ENCODE assay signal across 11 cellular contexts in genomic region chr1:32773764-32774463, GRCh38. TPM values are rescaled to one million over a fixed set of nuclear protein-coding genes. Genes with fewer than 3 reads are reported as not detected.
A peak's percentile ranks its signal among the peaks of the same experiment; 100 is the strongest.
DNase-seq lines count a peak whose midpoint lies in the region; ATAC-seq, FAIRE-seq and TF ChIP-seq lines count a peak whose summit lies in the region.
"Had no signal": no experiment of that assay in that cellular context is flagged by ENCODE, and none has a peak within 500 bp of the region (broad histone marks: within the 10 kb centered on the region; RNA-seq: fewer than 3 reads in every experiment).

No MANE protein-coding gene starts in this region.

- no peaks in the 10 kb centered on the region for H3K27me3 Mint-ChIP-seq in CD4-positive, alpha-beta memory T cell
- no peaks in the 10 kb centered on the region for H3K27me3 Mint-ChIP-seq in natural killer cell (ENCODE audit: low read depth in 2 of 2)

- CTCF ChIA-PET in CD4-positive, alpha-beta memory T cell (lab: Charles Lee; ENCODE audit: partially characterized antibody): interaction anchor here (0.5 to 8.2 kb wide), 23 partner anchors 7 to 311 kb away, joined by 3 to 184 read pairs (median 4); partner anchors contain the start of gene S100PBP

- peaks cover 20% of the 10 kb centered on the region for H3K36me3 ChIP-seq in CD4-positive, alpha-beta memory T cell (ENCODE audit: insufficient read depth, low read length)
- H3K36me3 ChIP-seq in HUES64 (ENCODE audit: insufficient read depth, low read length) (peaks cover 62% of the 10 kb centered on the region), adrenal gland (replicated peaks in 1 of 2) (peaks cover 0 to 56% of the 10 kb centered on the region in 2 donors), spleen (peaks cover 1 to 57% (median 49%) of the 10 kb centered on the region in 6 donors)

- no peak overlapping the region for H3K27ac ChIP-seq in CD4-positive, alpha-beta memory T cell (ENCODE audit: low read depth, low read length)
- H3K27ac ChIP-seq in HUES64 (ENCODE audit: low read depth, low read length): peak overlapping the region; percentile 20; the same call in 1 of the 2 replicates
- peak overlapping the region in 3 of 5 donors; percentile 42 to 84 (median 81) for H3K27ac ChIP-seq in adrenal gland
- peak overlapping the region in 2 of 8 donors; percentile 2 to 20 for H3K27ac ChIP-seq in spleen
- H3K27ac ChIP-seq: C4-2B had no signal

- no peaks in the 10 kb centered on the region for H3K9me3 Mint-ChIP-seq in CD4-positive, alpha-beta memory T cell
- no peaks in the 10 kb centered on the region for H3K9me3 Mint-ChIP-seq in natural killer cell

- intact Hi-C loops in CD4-positive, alpha-beta memory T cell (cut with micrococcal nuclease): loop anchor here (1.0 to 5.0 kb wide), 2 partner anchors 62 to 98 kb away; partner anchors contain the start of gene FNDC5
- intact Hi-C loops in adrenal gland (cut with DNase I): loop anchor here (5.0 kb wide), 1 partner anchor 57 kb away; no protein-coding TSS in a partner anchor
- intact Hi-C loops in natural killer cell (cut with micrococcal nuclease): loop anchor here (1.0 kb wide), 2 partner anchors 62 to 254 kb away; no protein-coding TSS in a partner anchor
- intact Hi-C loops in spleen (cut with DNase I; ENCODE audit: low total_unique reads): loop anchor here (5.0 kb wide), 1 partner anchor 62 kb away; no protein-coding TSS in a partner anchor

- H3K4me1 Mint-ChIP-seq in CD4-positive, alpha-beta memory T cell: peaks cover 5 to 16% (median 8%) of the 10 kb centered on the region in 4 donors
- peaks cover 16 to 19% of the 10 kb centered on the region in 2 donors for H3K4me1 Mint-ChIP-seq in natural killer cell

- H3K27me3 ChIP-seq in CD4-positive, alpha-beta memory T cell (ENCODE audit: insufficient read depth, low read length): no peaks in the 10 kb centered on the region
- H3K27me3 ChIP-seq in HUES64 (ENCODE audit: insufficient read depth, low read length): no peaks in the 10 kb centered on the region
- H3K27me3 ChIP-seq in adrenal gland: no peaks in the 10 kb centered on the region
- H3K27me3 ChIP-seq in spleen (replicated peaks in 1 of 7): no peaks in the 10 kb centered on the region

- no peak for FAIRE-seq in GM19239 (lab: Jason Lieb, UNC)

- H3K27ac Mint-ChIP-seq in CD4-positive, alpha-beta memory T cell: peak overlapping the region in 6 of 7 donors; percentile 18 to 86 (median 64)
- peak overlapping the region; percentile 74 to 75 for H3K27ac Mint-ChIP-seq in natural killer cell

- no peak for TF ChIP-seq CTCF in adrenal gland (IDR thresholded peaks at IDR 0.05)
- TF ChIP-seq CTCF in natural killer cell (IDR thresholded peaks at IDR 0.05): no peak
- TF ChIP-seq CTCF in spleen (IDR thresholded peaks at IDR 0.05 in 8 of 11, conservative IDR thresholded peaks at IDR 0.05 in 3 of 11): no peak

- 86% methylated on average over 7 of the region's 7 CpGs for WGBS in HUES64
- 77 to 91% (median 80%) methylated on average over 5 to 7 of the region's 7 CpGs for WGBS in adrenal gland, 4 donors
- WGBS in spleen, 5 donors: 84 to 96% (median 93%) methylated on average over 6 to 7 of the region's 7 CpGs

- peaks cover 9% of the 10 kb centered on the region for H3K4me1 ChIP-seq in CD4-positive, alpha-beta memory T cell (ENCODE audit: insufficient read depth, low read length)
- H3K4me1 ChIP-seq in HUES64 (ENCODE audit: insufficient read depth, low read length): peaks cover 8% of the 10 kb centered on the region; the same call in 1 of the 2 replicates
- H3K4me1 ChIP-seq in adrenal gland (replicated peaks in 1 of 2): peaks cover 23 to 45% of the 10 kb centered on the region in 2 donors
- H3K4me1 ChIP-seq in spleen: peaks cover 0 to 18% (median 3%) of the 10 kb centered on the region in 6 donors

- no peak overlapping the region for H3K4me3 Mint-ChIP-seq in CD4-positive, alpha-beta memory T cell
- H3K4me3 Mint-ChIP-seq in natural killer cell: no peak overlapping the region

- peaks cover 18 to 34% of the 10 kb centered on the region in 2 donors for H3K36me3 Mint-ChIP-seq in CD4-positive, alpha-beta memory T cell
- H3K36me3 Mint-ChIP-seq in natural killer cell: no peaks in the 10 kb centered on the region

- no peak for ATAC-seq in natural killer cell
- ATAC-seq in GM21619 (IDR thresholded peaks at IDR 0.05; ENCODE audit: unreplicated experiment): no peak
- no peak for ATAC-seq in GM21737 (IDR thresholded peaks at IDR 0.05; ENCODE audit: unreplicated experiment)

- POLR2A ChIA-PET in CD4-positive, alpha-beta memory T cell (lab: Charles Lee; ENCODE audit: partially characterized antibody): interaction anchor here (1.2 to 3.1 kb wide), 2 partner anchors 43 to 62 kb away, joined by 6 to 17 read pairs; partner anchors contain the start of gene YARS1

- no peaks in the 10 kb centered on the region for H3K9me3 ChIP-seq in CD4-positive, alpha-beta memory T cell (ENCODE audit: control insufficient read depth in 1 of 2, low read length in 2 of 2)
- H3K9me3 ChIP-seq in HUES64 (ENCODE audit: insufficient read depth, low read depth, low read length): no peaks in the 10 kb centered on the region
- no peaks in the 10 kb centered on the region for H3K9me3 ChIP-seq in adrenal gland (replicated peaks in 1 of 3)
- no peaks in the 10 kb centered on the region for H3K9me3 ChIP-seq in spleen

- no peak overlapping the region for H3K4me3 ChIP-seq in CD4-positive, alpha-beta memory T cell (ENCODE audit: low read length in 2 of 2)
- H3K4me3 ChIP-seq in HUES64 (ENCODE audit: low read length) (no peak overlapping the region), adrenal gland (no peak overlapping the region), spleen (no peak overlapping the region)

- H3K9ac ChIP-seq in HUES64 (ENCODE audit: low read depth, low read length): no peak overlapping the region

- no peak for TF ChIP-seq POLR2A in adrenal gland (IDR thresholded peaks at IDR 0.05)
- no peak for TF ChIP-seq POLR2A in spleen (IDR thresholded peaks at IDR 0.05)

- no peak for DNase-seq in CD4-positive, alpha-beta memory T cell
- DNase-seq in adrenal gland (peak in 3 of 7 donors; percentile 37 to 62 (median 39)), natural killer cell (no peak), GM19239 (ENCODE audit: insufficient read length, low spot score) (no peak), spleen (no peak)
- DNase-seq: NCI-H226, trophoblast cell had no signal

RNA-seq across cellular contexts. Expression of gene YARS1, which starts 43.2 kb away (rescaled TPM):
- 100 to 1,000 TPM; 110 to 114 TPM for total RNA-seq in CD4-positive, alpha-beta memory T cell
- 10 to 100 TPM; 46.6 to 70.0 TPM for polyA plus RNA-seq in CD4-positive, alpha-beta memory T cell
- polyA plus RNA-seq in HUES64 (2013, experiment 1 of 2): 132 TPM
- 122 TPM for polyA plus RNA-seq in HUES64 (2013, experiment 2 of 2)
- 100 to 1,000 TPM in 4 of 8 donors, 10 to 100 TPM in 4; 73.9 to 190 (median 97.0) TPM for total RNA-seq in adrenal gland
- 100 to 1,000 TPM in 1 of 3 donors, 10 to 100 TPM in 2; 55.5 to 183 (median 56.1) TPM for polyA plus RNA-seq in adrenal gland
- total RNA-seq in natural killer cell: 100 to 1,000 TPM; 163 to 223 (median 197) TPM
- 100 to 1,000 TPM in 1 of 7 donors, 10 to 100 TPM in 6; 46.5 to 112 (median 60.2) TPM for total RNA-seq in spleen
- polyA plus RNA-seq in spleen: 10 to 100 TPM; 25.7 to 28.7 (median 27.8) TPM

RNA-seq across cellular contexts. Expression of gene S100PBP, which starts 43.5 kb away (rescaled TPM):
- total RNA-seq in CD4-positive, alpha-beta memory T cell: 10 to 100 TPM; 63.2 to 65.5 TPM
- 10 to 100 TPM in 1 of 2 donors, 1 to 10 TPM in 1; 6.5 to 14.0 TPM for polyA plus RNA-seq in CD4-positive, alpha-beta memory T cell
- polyA plus RNA-seq in HUES64 (2013, experiment 1 of 2): 26.0 TPM
- polyA plus RNA-seq in HUES64 (2013, experiment 2 of 2): 24.2 TPM
- total RNA-seq in adrenal gland: 10 to 100 TPM; 14.0 to 50.1 (median 32.9) TPM
- polyA plus RNA-seq in adrenal gland: 10 to 100 TPM; 14.0 to 45.9 (median 22.4) TPM
- total RNA-seq in natural killer cell: 100 to 1,000 TPM in 1 of 3 donors, 10 to 100 TPM in 2; 84.5 to 114 (median 85.5) TPM
- total RNA-seq in spleen: 10 to 100 TPM; 44.1 to 76.3 (median 56.8) TPM
- polyA plus RNA-seq in spleen: 10 to 100 TPM; 15.5 to 25.8 (median 17.4) TPM
